In genomic region chr5:2330325-2330724, GRCh38 we compare ENCODE assay signal across 1 cellular context.
TF ChIP-seq lines count a peak whose summit lies in the region.

No MANE protein-coding gene starts in this region.

TF ChIP-seq in K562, 482 proteins besides CTCF, POLR2A, EP300 and RAD21 (continued from another document):
- TF ChIP-seq ZBTB40 (IDR thresholded peaks at IDR 0.05): peak; percentile 68
- no peak for TF ChIP-seq ZBTB40 (CRISPR knock-in tag; IDR thresholded peaks at IDR 0.05)
